1 cellular context compared by ENCODE assay signal in genomic region chr1:43968348-43968948, GRCh38.
TF ChIP-seq lines count a peak whose summit lies in the region.

No MANE protein-coding gene starts in this region.

TF ChIP-seq in HepG2, 621 proteins besides CTCF, POLR2A, EP300 and RAD21 (continued from another document and continues in another):
- TF ChIP-seq, protein P1, sequence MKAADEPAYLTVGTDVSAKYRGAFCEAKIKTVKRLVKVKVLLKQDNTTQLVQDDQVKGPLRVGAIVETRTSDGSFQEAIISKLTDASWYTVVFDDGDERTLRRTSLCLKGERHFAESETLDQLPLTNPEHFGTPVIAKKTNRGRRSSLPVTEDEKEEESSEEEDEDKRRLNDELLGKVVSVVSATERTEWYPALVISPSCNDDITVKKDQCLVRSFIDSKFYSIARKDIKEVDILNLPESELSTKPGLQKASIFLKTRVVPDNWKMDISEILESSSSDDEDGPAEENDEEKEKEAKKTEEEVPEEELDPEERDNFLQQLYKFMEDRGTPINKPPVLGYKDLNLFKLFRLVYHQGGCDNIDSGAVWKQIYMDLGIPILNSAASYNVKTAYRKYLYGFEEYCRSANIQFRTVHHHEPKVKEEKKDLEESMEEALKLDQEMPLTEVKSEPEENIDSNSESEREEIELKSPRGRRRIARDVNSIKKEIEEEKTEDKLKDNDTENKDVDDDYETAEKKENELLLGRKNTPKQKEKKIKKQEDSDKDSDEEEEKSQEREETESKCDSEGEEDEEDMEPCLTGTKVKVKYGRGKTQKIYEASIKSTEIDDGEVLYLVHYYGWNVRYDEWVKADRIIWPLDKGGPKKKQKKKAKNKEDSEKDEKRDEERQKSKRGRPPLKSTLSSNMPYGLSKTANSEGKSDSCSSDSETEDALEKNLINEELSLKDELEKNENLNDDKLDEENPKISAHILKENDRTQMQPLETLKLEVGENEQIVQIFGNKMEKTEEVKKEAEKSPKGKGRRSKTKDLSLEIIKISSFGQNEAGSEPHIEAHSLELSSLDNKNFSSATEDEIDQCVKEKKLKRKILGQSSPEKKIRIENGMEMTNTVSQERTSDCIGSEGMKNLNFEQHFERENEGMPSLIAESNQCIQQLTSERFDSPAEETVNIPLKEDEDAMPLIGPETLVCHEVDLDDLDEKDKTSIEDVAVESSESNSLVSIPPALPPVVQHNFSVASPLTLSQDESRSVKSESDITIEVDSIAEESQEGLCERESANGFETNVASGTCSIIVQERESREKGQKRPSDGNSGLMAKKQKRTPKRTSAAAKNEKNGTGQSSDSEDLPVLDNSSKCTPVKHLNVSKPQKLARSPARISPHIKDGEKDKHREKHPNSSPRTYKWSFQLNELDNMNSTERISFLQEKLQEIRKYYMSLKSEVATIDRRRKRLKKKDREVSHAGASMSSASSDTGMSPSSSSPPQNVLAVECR (CRISPR knock-in tag; IDR thresholded peaks at IDR 0.05; ENCODE audit: borderline replicate concordance), result no peak
- TF ChIP-seq ZSCAN22 (CRISPR knock-in tag; IDR thresholded peaks at IDR 0.05) (no peak), ZNF710 (CRISPR knock-in tag; IDR thresholded peaks at IDR 0.05; ENCODE audit: borderline replicate concordance) (no peak), ZNF331 (CRISPR knock-in tag; IDR thresholded peaks at IDR 0.05) (peak; percentile 62; the same call in 1 of the 2 replicates), SNAPC5 (CRISPR knock-in tag; IDR thresholded peaks at IDR 0.05; ENCODE audit: borderline replicate concordance) (no peak), ZSCAN21 (CRISPR knock-in tag; IDR thresholded peaks at IDR 0.05; ENCODE audit: borderline replicate concordance) (no peak), IRF9 (CRISPR knock-in tag; IDR thresholded peaks at IDR 0.05; ENCODE audit: borderline replicate concordance) (no peak), HNRNPL (IDR thresholded peaks at IDR 0.05; ENCODE audit: low read depth, low read length) (no peak), ZNF839 (CRISPR knock-in tag; IDR thresholded peaks at IDR 0.05; ENCODE audit: borderline replicate concordance) (no peak), ZNF18 (CRISPR knock-in tag; IDR thresholded peaks at IDR 0.05; ENCODE audit: insufficient replicate concordance) (no peak), ZNF281 (CRISPR knock-in tag; IDR thresholded peaks at IDR 0.05; ENCODE audit: borderline replicate concordance) (no peak; the same call in 1 of the 2 replicates), ZFP41 (CRISPR knock-in tag; IDR thresholded peaks at IDR 0.05; ENCODE audit: borderline replicate concordance) (no peak), HNRNPLL (IDR thresholded peaks at IDR 0.05; ENCODE audit: low read depth, low read length, poor library complexity, severe bottlenecking) (no peak), KDM1A (CRISPR knock-in tag; IDR thresholded peaks at IDR 0.05) (no peak), RXRB (CRISPR knock-in tag; IDR thresholded peaks at IDR 0.05; ENCODE audit: borderline replicate concordance) (no peak), HES4 (CRISPR knock-in tag; IDR thresholded peaks at IDR 0.05; ENCODE audit: borderline replicate concordance) (0 out of 2 replicates have a peak, but pooled peaks have one; percentile 22), ZNF790 (CRISPR knock-in tag; IDR thresholded peaks at IDR 0.05; ENCODE audit: borderline replicate concordance) (no peak), ZNF484 (CRISPR knock-in tag; IDR thresholded peaks at IDR 0.05; ENCODE audit: borderline replicate concordance, low read depth) (no peak), ZNF546 (CRISPR knock-in tag; conservative IDR thresholded peaks at IDR 0.05) (no peak)
- TF ChIP-seq, protein P2, sequence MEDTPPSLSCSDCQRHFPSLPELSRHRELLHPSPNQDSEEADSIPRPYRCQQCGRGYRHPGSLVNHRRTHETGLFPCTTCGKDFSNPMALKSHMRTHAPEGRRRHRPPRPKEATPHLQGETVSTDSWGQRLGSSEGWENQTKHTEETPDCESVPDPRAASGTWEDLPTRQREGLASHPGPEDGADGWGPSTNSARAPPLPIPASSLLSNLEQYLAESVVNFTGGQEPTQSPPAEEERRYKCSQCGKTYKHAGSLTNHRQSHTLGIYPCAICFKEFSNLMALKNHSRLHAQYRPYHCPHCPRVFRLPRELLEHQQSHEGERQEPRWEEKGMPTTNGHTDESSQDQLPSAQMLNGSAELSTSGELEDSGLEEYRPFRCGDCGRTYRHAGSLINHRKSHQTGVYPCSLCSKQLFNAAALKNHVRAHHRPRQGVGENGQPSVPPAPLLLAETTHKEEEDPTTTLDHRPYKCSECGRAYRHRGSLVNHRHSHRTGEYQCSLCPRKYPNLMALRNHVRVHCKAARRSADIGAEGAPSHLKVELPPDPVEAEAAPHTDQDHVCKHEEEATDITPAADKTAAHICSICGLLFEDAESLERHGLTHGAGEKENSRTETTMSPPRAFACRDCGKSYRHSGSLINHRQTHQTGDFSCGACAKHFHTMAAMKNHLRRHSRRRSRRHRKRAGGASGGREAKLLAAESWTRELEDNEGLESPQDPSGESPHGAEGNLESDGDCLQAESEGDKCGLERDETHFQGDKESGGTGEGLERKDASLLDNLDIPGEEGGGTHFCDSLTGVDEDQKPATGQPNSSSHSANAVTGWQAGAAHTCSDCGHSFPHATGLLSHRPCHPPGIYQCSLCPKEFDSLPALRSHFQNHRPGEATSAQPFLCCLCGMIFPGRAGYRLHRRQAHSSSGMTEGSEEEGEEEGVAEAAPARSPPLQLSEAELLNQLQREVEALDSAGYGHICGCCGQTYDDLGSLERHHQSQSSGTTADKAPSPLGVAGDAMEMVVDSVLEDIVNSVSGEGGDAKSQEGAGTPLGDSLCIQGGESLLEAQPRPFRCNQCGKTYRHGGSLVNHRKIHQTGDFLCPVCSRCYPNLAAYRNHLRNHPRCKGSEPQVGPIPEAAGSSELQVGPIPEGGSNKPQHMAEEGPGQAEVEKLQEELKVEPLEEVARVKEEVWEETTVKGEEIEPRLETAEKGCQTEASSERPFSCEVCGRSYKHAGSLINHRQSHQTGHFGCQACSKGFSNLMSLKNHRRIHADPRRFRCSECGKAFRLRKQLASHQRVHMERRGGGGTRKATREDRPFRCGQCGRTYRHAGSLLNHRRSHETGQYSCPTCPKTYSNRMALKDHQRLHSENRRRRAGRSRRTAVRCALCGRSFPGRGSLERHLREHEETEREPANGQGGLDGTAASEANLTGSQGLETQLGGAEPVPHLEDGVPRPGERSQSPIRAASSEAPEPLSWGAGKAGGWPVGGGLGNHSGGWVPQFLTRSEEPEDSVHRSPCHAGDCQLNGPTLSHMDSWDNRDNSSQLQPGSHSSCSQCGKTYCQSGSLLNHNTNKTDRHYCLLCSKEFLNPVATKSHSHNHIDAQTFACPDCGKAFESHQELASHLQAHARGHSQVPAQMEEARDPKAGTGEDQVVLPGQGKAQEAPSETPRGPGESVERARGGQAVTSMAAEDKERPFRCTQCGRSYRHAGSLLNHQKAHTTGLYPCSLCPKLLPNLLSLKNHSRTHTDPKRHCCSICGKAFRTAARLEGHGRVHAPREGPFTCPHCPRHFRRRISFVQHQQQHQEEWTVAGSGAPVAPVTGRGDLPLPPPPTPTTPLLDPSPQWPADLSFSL (CRISPR knock-in tag; IDR thresholded peaks at IDR 0.05), result no peak
- TF ChIP-seq, protein P3, sequence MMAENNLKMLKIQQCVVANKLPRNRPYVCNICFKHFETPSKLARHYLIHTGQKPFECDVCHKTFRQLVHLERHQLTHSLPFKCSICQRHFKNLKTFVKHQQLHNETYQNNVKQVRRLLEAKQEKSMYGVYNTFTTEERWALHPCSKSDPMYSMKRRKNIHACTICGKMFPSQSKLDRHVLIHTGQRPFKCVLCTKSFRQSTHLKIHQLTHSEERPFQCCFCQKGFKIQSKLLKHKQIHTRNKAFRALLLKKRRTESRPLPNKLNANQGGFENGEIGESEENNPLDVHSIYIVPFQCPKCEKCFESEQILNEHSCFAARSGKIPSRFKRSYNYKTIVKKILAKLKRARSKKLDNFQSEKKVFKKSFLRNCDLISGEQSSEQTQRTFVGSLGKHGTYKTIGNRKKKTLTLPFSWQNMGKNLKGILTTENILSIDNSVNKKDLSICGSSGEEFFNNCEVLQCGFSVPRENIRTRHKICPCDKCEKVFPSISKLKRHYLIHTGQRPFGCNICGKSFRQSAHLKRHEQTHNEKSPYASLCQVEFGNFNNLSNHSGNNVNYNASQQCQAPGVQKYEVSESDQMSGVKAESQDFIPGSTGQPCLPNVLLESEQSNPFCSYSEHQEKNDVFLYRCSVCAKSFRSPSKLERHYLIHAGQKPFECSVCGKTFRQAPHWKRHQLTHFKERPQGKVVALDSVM (CRISPR knock-in tag; IDR thresholded peaks at IDR 0.05), result no peak
- TF ChIP-seq, protein P4, sequence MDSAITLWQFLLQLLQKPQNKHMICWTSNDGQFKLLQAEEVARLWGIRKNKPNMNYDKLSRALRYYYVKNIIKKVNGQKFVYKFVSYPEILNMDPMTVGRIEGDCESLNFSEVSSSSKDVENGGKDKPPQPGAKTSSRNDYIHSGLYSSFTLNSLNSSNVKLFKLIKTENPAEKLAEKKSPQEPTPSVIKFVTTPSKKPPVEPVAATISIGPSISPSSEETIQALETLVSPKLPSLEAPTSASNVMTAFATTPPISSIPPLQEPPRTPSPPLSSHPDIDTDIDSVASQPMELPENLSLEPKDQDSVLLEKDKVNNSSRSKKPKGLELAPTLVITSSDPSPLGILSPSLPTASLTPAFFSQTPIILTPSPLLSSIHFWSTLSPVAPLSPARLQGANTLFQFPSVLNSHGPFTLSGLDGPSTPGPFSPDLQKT (CRISPR knock-in tag; IDR thresholded peaks at IDR 0.05; ENCODE audit: borderline replicate concordance), result no peak
- TF ChIP-seq, protein P5, sequence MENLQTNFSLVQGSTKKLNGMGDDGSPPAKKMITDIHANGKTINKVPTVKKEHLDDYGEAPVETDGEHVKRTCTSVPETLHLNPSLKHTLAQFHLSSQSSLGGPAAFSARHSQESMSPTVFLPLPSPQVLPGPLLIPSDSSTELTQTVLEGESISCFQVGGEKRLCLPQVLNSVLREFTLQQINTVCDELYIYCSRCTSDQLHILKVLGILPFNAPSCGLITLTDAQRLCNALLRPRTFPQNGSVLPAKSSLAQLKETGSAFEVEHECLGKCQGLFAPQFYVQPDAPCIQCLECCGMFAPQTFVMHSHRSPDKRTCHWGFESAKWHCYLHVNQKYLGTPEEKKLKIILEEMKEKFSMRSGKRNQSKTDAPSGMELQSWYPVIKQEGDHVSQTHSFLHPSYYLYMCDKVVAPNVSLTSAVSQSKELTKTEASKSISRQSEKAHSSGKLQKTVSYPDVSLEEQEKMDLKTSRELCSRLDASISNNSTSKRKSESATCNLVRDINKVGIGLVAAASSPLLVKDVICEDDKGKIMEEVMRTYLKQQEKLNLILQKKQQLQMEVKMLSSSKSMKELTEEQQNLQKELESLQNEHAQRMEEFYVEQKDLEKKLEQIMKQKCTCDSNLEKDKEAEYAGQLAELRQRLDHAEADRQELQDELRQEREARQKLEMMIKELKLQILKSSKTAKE (CRISPR knock-in tag; IDR thresholded peaks at IDR 0.05; ENCODE audit: borderline replicate concordance), result no peak
- TF ChIP-seq, protein P6, sequence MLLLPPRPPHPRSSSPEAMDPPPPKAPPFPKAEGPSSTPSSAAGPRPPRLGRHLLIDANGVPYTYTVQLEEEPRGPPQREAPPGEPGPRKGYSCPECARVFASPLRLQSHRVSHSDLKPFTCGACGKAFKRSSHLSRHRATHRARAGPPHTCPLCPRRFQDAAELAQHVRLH (CRISPR knock-in tag; IDR thresholded peaks at IDR 0.05; ENCODE audit: borderline replicate concordance, low read depth), result 0 out of 2 replicates have a peak, but pooled peaks have one; percentile 34
